ENCODE assay signal across 26 cellular contexts in the genomic region with DNA sequence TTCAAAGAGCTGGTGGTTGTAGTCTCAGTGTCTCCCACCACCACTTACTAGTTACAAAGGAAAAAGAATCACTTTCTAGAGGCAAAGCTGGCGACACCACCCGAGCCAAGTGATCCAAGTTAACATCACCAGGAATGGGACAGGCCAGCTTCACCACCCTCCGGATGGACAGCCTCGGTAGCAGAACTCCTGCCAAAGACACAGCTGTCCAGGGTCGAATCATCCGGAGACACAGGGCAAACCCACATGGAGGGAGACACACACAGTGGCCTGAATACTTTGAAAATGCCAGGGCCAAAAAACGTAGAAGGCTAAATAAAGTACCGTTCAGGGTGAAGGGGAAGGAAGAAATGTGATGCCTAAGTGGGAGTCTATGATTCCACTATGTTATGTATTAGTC. TPM values are rescaled to one million over a fixed set of nuclear protein-coding genes. Genes with fewer than 3 reads are reported as not detected.
"Had no signal": no experiment of that assay in that cellular context is flagged by ENCODE, and none has a peak within 500 bp of the region (broad histone marks: within the 10 kb centered on the region; RNA-seq: fewer than 3 reads in every experiment).

No MANE protein-coding gene starts in this region.

- H3K4me1 ChIP-seq: gastroesophageal sphincter, parathyroid adenoma, psoas muscle, sigmoid colon, uterus had no signal

- ATAC-seq: effector memory CD8-positive, alpha-beta T cell; gastroesophageal sphincter; left lobe of liver; lower lobe of right lung; naive thymus-derived CD4-positive, alpha-beta T cell; psoas muscle had no signal

- H3K27me3 Mint-ChIP-seq: memory B cell had no signal

- H3K9ac ChIP-seq: parathyroid adenoma had no signal

- H3K4me3 Mint-ChIP-seq: effector memory CD8-positive, alpha-beta T cell; memory B cell; nephron progenitor cell had no signal

- H3K27ac ChIP-seq: esophagus squamous epithelium, gastroesophageal sphincter, lower lobe of right lung, parathyroid adenoma, psoas muscle, sigmoid colon, thoracic aorta, uterus had no signal

- H3K9me3 ChIP-seq: lower lobe of right lung, psoas muscle, sigmoid colon, uterus had no signal

- DNase-seq: effector memory CD8-positive, alpha-beta T cell; esophagus squamous epithelium; foreskin fibroblast; glutamatergic neuron; hippocampal formation; kidney glomerular epithelial cell; lower lobe of right lung; midbrain; naive thymus-derived CD4-positive, alpha-beta T cell; nephron progenitor cell; psoas muscle; retina; sigmoid colon; small intestine; stimulated activated CD4-positive, alpha-beta T cell treated with anti-CD3 and anti-CD28 coated beads, Interleukin-12 subunit alpha, Interleukin-12 subunit beta, amount 100 ng/mL, for 4 hours; stimulated activated naive CD4-positive, alpha-beta T cell; substantia nigra; trophoblast cell; uterus had no signal

- H3K79me2 ChIP-seq: parathyroid adenoma had no signal

- H3K27me3 ChIP-seq: uterus had no signal

- H3K4me3 ChIP-seq: esophagus squamous epithelium, gastroesophageal sphincter, lower lobe of right lung, psoas muscle, sigmoid colon, stomach, thoracic aorta, uterus had no signal

- H2AFZ ChIP-seq: parathyroid adenoma had no signal

- H3K36me3 ChIP-seq: esophagus squamous epithelium, gastroesophageal sphincter, lower lobe of right lung, sigmoid colon, stomach, thoracic aorta, uterus had no signal

- H3K27ac Mint-ChIP-seq: effector memory CD8-positive, alpha-beta T cell; memory B cell; nephron progenitor cell had no signal

RNA-seq across cellular contexts. Expression of gene TRPM5, which starts 33.6 kb away (rescaled TPM):
- total RNA-seq: epithelial cell of proximal tubule, esophagus squamous epithelium, gastroesophageal sphincter, left lobe of liver, lower lobe of right lung, psoas muscle, sigmoid colon, thoracic aorta had no signal
- polyA plus RNA-seq: psoas muscle had no signal
